ENCODE assay signal across 15 cellular contexts in the genomic region with DNA sequence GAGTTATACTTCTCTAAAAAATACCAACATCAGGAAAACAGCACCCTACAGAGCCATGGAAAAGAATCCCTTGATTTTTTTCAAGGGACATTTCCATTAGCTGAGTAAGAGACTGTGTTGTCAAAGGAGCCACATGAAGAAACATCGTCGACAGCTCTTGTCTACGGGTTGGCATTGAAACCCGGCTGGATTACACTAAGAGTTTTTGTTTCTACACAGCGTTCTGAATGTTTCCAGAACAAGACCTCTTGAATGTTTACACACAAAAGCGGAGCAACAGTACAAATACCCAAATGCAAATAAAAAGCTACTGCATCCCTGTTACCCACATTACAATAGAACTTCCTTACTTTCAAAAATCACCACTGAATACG.
"Had no signal": no experiment of that assay in that cellular context is flagged by ENCODE, and none has a peak within 500 bp of the region (broad histone marks: within the 10 kb centered on the region; RNA-seq: fewer than 3 reads in every experiment).

No MANE protein-coding gene starts in this region.

- H3K27ac ChIP-seq: breast epithelium, esophagus squamous epithelium, ovary, stomach had no signal

- H3K4me3 ChIP-seq: breast epithelium, esophagus squamous epithelium, ovary, smooth muscle cell, stomach had no signal

- H3K36me3 ChIP-seq: breast epithelium, esophagus squamous epithelium, ovary, stomach had no signal

- DNase-seq: activated CD4-positive, alpha-beta memory T cell treated with anti-CD3 and anti-CD28 coated beads, Interleukin-2, amount 10 ng/mL, durations not matched to agents 7 days and 5 days; activated CD4-positive, alpha-beta T cell treated with anti-CD3 and anti-CD28 coated beads for 48 hours; activated CD4-positive, CD25-positive, alpha-beta regulatory T cell; activated naive CD4-positive, alpha-beta T cell treated with anti-CD3 and anti-CD28 coated beads for 36 hours; activated T-cell treated with anti-CD3 and anti-CD28 coated beads, Interleukin-2, amount 50 U/mL, for 24 hours; effector memory CD4-positive, alpha-beta T cell; esophagus squamous epithelium; mesenchymal stem cell; natural killer cell; ovary; stimulated activated CD4-positive, alpha-beta T cell treated with anti-CD3 and anti-CD28 coated beads, Interleukin-4, amount 100 ng/mL, for 24 hours; stomach; T-cell had no signal

- H3K4me1 ChIP-seq: breast epithelium had no signal

- H3K27me3 ChIP-seq: breast epithelium, esophagus squamous epithelium, ovary, stomach had no signal

- H3K9me3 ChIP-seq: breast epithelium, esophagus squamous epithelium, ovary, stomach had no signal
